In the genomic region with DNA sequence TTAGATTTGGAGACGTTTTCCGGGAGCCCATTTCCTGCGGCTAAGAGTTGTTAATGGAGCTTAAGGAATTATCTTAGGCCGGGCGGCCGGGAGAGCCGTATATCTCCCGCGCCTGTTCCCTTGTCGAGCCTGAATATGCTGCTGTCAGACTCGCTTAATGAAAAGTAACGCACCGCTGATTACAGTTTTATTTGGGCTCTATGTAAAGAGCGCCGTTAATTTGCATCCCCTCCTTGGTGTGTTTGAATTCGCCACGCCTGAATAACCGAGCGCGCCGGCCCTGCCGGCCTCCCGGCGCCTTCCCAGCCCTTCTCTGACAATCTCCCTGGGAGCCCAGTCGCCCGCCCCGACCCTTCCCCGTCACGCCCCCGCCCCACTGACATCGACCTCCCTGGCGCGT, we compare ENCODE assay signal across 19 cellular contexts. TPM values are rescaled to one million over a fixed set of nuclear protein-coding genes. Genes with fewer than 3 reads are reported as not detected.
A peak's percentile ranks its signal among the peaks of the same experiment; 100 is the strongest.
DNase-seq lines count a peak whose midpoint lies in the region; ATAC-seq, FAIRE-seq and TF ChIP-seq lines count a peak whose summit lies in the region.
"Had no signal": no experiment of that assay in that cellular context is flagged by ENCODE, and none has a peak within 500 bp of the region (broad histone marks: within the 10 kb centered on the region; RNA-seq: fewer than 3 reads in every experiment).

No MANE protein-coding gene starts in this region.

- FAIRE-seq in GM12878 (lab: Jason Lieb, UNC): no peak
- FAIRE-seq: A204.1 had no signal

- H3K23ac ChIP-seq in trophoblast cell (ENCODE audit: low read length): no peak overlapping the region

- RAD21 ChIA-PET in GM12878 (lab: Charles Lee; ENCODE audit: unreplicated experiment): no interaction called here

- DNase-seq in NCI-H1694 (lab: John Stamatoyannopoulos, UW) (peak; percentile 28), NCI-H1694 treated with DMSO at 0.1 percent for 48 hours (lab: John Stamatoyannopoulos, UW) (no peak), NCI-H187 (lab: John Stamatoyannopoulos, UW) (peak; percentile 68), GM12878 (ENCODE audit: low read depth, low spot score) (no peak), trophoblast cell (no peak), posterior cingulate gyrus (no peak), AG08395 (ENCODE audit: low spot score) (no peak)
- DNase-seq: activated CD4-positive, alpha-beta T cell treated with anti-CD3 and anti-CD28 coated beads, Interleukin-2, amount 10 ng/mL, durations not matched to agents 7 days and 5 days; amygdala; IMR-90; NCI-H2081 treated with DMSO at 0.1 percent for 48 hours; Peyer's patch; stimulated activated CD4-positive, alpha-beta T cell treated with anti-CD3 and anti-CD28 coated beads, Interleukin-15, amount 100 ng/mL, for 24 hours had no signal

- CTCF ChIA-PET in GM12878 (lab: Yijun Ruan, JAX): no interaction called here

- no peak overlapping the region for H3K27ac ChIP-seq in GM12878 (ENCODE audit: control insufficient read depth, insufficient read depth)
- no peak overlapping the region for H3K27ac ChIP-seq in trophoblast cell (ENCODE audit: low read depth, low read length)
- H3K27ac ChIP-seq: Peyer's patch, thoracic aorta had no signal

- H3K36me3 ChIP-seq in GM12878 (ENCODE audit: control insufficient read depth in 2 of 2, insufficient read depth in 2 of 2, low read length in 1 of 2) (no peaks in the 10 kb centered on the region), trophoblast cell (ENCODE audit: control insufficient read depth in 1 of 2, insufficient read depth in 2 of 2, low read length in 2 of 2) (peaks cover 0 to 2% of the 10 kb centered on the region in 2 experiments)
- H3K36me3 ChIP-seq: Peyer's patch, thoracic aorta had no signal

- no peak overlapping the region for H4K8ac ChIP-seq in trophoblast cell (ENCODE audit: low read depth, low read length)

- no peaks in the 10 kb centered on the region for H4K20me1 ChIP-seq in GM12878 (ENCODE audit: control insufficient read depth, insufficient read depth)

- no peak for TF ChIP-seq RAD21 in GM12878 (IDR thresholded peaks at IDR 0.05; ENCODE audit: insufficient read depth, low read depth, low read length)

- H3K4me2 ChIP-seq in GM12878 (ENCODE audit: control insufficient read depth, insufficient read depth) (no peak overlapping the region), trophoblast cell (ENCODE audit: low read length) (peak overlapping the region; percentile 26)

- no peaks in the 10 kb centered on the region for H3K79me1 ChIP-seq in trophoblast cell (ENCODE audit: low read length)

- H2AFZ ChIP-seq in GM12878 (ENCODE audit: control insufficient read depth, low read depth, low read length) (no peak overlapping the region), trophoblast cell (ENCODE audit: insufficient read depth, low read length, poor library complexity) (no peak overlapping the region)

- H2AK5ac ChIP-seq in trophoblast cell (ENCODE audit: low read length): no peak overlapping the region

- POLR2A ChIA-PET in GM12878 (lab: Charles Lee): interaction anchor here (0.7 kb wide), 1 partner anchor 151 kb away, joined by 8 read pairs; no protein-coding TSS in a partner anchor

- no peak overlapping the region for H4K91ac ChIP-seq in trophoblast cell (ENCODE audit: low read depth, low read length)

- no peak overlapping the region for H4K12ac ChIP-seq in trophoblast cell (ENCODE audit: low read depth, low read length)

- no peak for TF ChIP-seq POLR2A in GM12878 (IDR thresholded peaks at IDR 0.05; ENCODE audit: low read depth, low read length)

- no peak overlapping the region for H3K4me3 ChIP-seq in GM12878
- no peak overlapping the region for H3K4me3 ChIP-seq in trophoblast cell (ENCODE audit: low read depth, low read length)
- H3K4me3 ChIP-seq: Peyer's patch, thoracic aorta had no signal

- H3K18ac ChIP-seq in trophoblast cell (ENCODE audit: low read length): no peak overlapping the region

- no peaks in the 10 kb centered on the region for H3K79me2 ChIP-seq in GM12878 (ENCODE audit: control insufficient read depth, insufficient read depth, low read length)
- no peaks in the 10 kb centered on the region for H3K79me2 ChIP-seq in trophoblast cell (ENCODE audit: control insufficient read depth, insufficient read depth, low read length, poor library complexity)

- no peak for TF ChIP-seq CTCF in GM12878 (IDR thresholded peaks at IDR 0.05 in 2 of 3, conservative IDR thresholded peaks at IDR 0.05 in 1 of 3; ENCODE audit: control insufficient read depth in 2 of 3, extremely low read depth in 1 of 3, insufficient read depth in 1 of 3, low read depth in 3 of 3, low read length in 3 of 3)

- SMC1A ChIA-PET in GM12878 (lab: Charles Lee; ENCODE audit: uncharacterized antibody, unreplicated experiment): no interaction called here

- BruUV-seq in GM12878 (replicated peaks; lab: Mats Ljungman, UMichigan): no TSS peak

- 5% methylated on average over 33 of the region's 33 CpGs for WGBS in GM12878 (ENCODE audit: insufficient coverage, insufficient replicate concordance, low lambda C conversion rate, missing lambda C conversion rate)
- WGBS in trophoblast cell (ENCODE audit: extremely low coverage, insufficient coverage, insufficient read length): no CpG with 5 or more reads among the region's 33 CpGs

- H3K4ac ChIP-seq in trophoblast cell (ENCODE audit: low read depth, low read length): no peak overlapping the region

- H3K27me3 ChIP-seq in GM12878 (replicated peaks in 1 of 2; ENCODE audit: control insufficient read depth in 2 of 2, insufficient read depth in 2 of 2, low read length in 1 of 2) (peaks cover 7 to 20% of the 10 kb centered on the region in 2 experiments), trophoblast cell (ENCODE audit: insufficient read depth, low read length) (peaks cover 64% of the 10 kb centered on the region)

- no peak overlapping the region for H3K14ac ChIP-seq in trophoblast cell (ENCODE audit: low read length)

- ATAC-seq in GM12878: no peak
- ATAC-seq in GM19467 (IDR thresholded peaks at IDR 0.05; ENCODE audit: unreplicated experiment): no peak

- H3K9me3 ChIP-seq in GM12878 (replicated peaks; ENCODE audit: control insufficient read depth, insufficient read depth, low read length): no peaks in the 10 kb centered on the region; the same call in 2 of the 3 replicates
- H3K9me3 ChIP-seq in trophoblast cell (ENCODE audit: insufficient read depth, low read depth, low read length): peaks cover 24% of the 10 kb centered on the region
- H3K9me3 ChIP-seq: Peyer's patch, thoracic aorta had no signal

- no peak overlapping the region for H2BK120ac ChIP-seq in trophoblast cell (ENCODE audit: insufficient read depth, low read length, poor library complexity)

- no peak overlapping the region for H2BK5ac ChIP-seq in trophoblast cell (ENCODE audit: low read depth, low read length, poor library complexity)

- no peaks in the 10 kb centered on the region for H3K4me1 ChIP-seq in GM12878 (ENCODE audit: control insufficient read depth, insufficient read depth, low read length)
- peaks cover 2 to 5% of the 10 kb centered on the region in 2 experiments for H3K4me1 ChIP-seq in trophoblast cell (ENCODE audit: control insufficient read depth in 1 of 2, insufficient read depth in 2 of 2, low read length in 2 of 2)

- intact Hi-C loops in GM12878 (cut with micrococcal nuclease; ENCODE audit: unreplicated experiment): no loop called here
- intact Hi-C loops in posterior cingulate gyrus (cut with DNase I): no loop called here

- in situ Hi-C loops in GM12878 (cut with MboI): no loop called here

- no peak overlapping the region for H3K9ac ChIP-seq in GM12878 (ENCODE audit: control insufficient read depth, insufficient read depth, low read length)
- H3K9ac ChIP-seq in trophoblast cell (ENCODE audit: low read length): no peak overlapping the region

- no peak overlapping the region for H2BK12ac ChIP-seq in trophoblast cell (ENCODE audit: low read length)

- TF ChIP-seq EP300 in GM12878 (IDR thresholded peaks at IDR 0.05; ENCODE audit: borderline replicate concordance in 1 of 2, control insufficient read depth in 1 of 2, low read depth in 2 of 2, low read length in 2 of 2): no peak

TF ChIP-seq in GM12878, 131 proteins besides CTCF, POLR2A, EP300 and RAD21:
- TF ChIP-seq SUZ12 (IDR thresholded peaks at IDR 0.05; ENCODE audit: unreplicated experiment) (peak; percentile 90), PAX5 (IDR thresholded peaks at IDR 0.05; ENCODE audit: borderline replicate concordance, low read depth, low read length) (0 out of 2 replicates have a peak, but pooled peaks have one; percentile 21), ZZZ3 (IDR thresholded peaks at IDR 0.05; ENCODE audit: control insufficient read depth, insufficient read length, low read depth) (no peak)

RNA-seq across cellular contexts. Expression of a gene that starts 7.9 kb away (rescaled TPM):
- not detected in 2 replicates for total RNA-seq in GM12878 (2013; cell fraction: nucleolus; rRNA removed)
- not detected in 2 replicates for total RNA-seq in GM12878 (2014; rRNA removed)
- total RNA-seq in GM12878 (2014; rRNA removed; fragmentation: Illumina TruSeq; extraction: Trizol): not detected in 2 replicates
- total RNA-seq in GM12878 (2021): not detected in 2 replicates
- polyA plus RNA-seq in GM12878 (2011; ENCODE audit: low read depth): not detected
- not detected in 2 replicates for polyA plus RNA-seq in GM12878 (2011; rRNA removed)
- polyA plus RNA-seq in GM12878 (2011; cell fraction: cytosol; rRNA removed): not detected in 2 replicates
- not detected in 2 replicates for polyA plus RNA-seq in GM12878 (2011; cell fraction: nucleus; rRNA removed)
- polyA plus RNA-seq in GM12878 (2012): 0.10 TPM in 1 of 2 replicates, not detected in the other
- polyA plus RNA-seq in GM12878 (2014; fragmentation: Illumina TruSeq; extraction: Trizol): not detected in 2 replicates
- not detected for polyA plus RNA-seq in GM12878 (2014; fragmentation: Nextera tagmentation; extraction: Ambion mirVana)
- not detected in 2 replicates for polyA plus RNA-seq in GM12878 (2014; rRNA removed)
- polyA plus RNA-seq in GM12878 (2016; fragmentation: Nextera tagmentation; extraction: Ambion mirVana): not detected
- polyA minus RNA-seq in GM12878 (2011; rRNA and poly(A)+ RNA removed): not detected in 2 replicates
- polyA minus RNA-seq in GM12878 (2011; cell fraction: cytosol; rRNA and poly(A)+ RNA removed): not detected in 2 replicates
- not detected in 2 replicates for polyA minus RNA-seq in GM12878 (2011; cell fraction: nucleus; rRNA and poly(A)+ RNA removed)
- polyA plus RNA-seq in trophoblast cell (2013): 25.8 and 26.3 TPM in 2 replicates
- total RNA-seq: activated CD4-positive, alpha-beta T cell treated with anti-CD3 and anti-CD28 coated beads, Interleukin-2, amount 10 ng/mL, durations not matched to agents 7 days and 5 days; fibroblast of lung; IMR-90; mesenteric fat pad; Peyer's patch; posterior vena cava; thoracic aorta had no signal
- polyA plus RNA-seq: fibroblast of lung, IMR-90 had no signal

Comparison
In these comparisons a context has a peak if more than half of its experiments do, and no peak if none do; other contexts are left out.
1. DNase-seq: peak in NCI-H1694 (single experiment) and NCI-H187 (2 of 2); none in NCI-H1694 treated with DMSO at 0.1 percent for 48 hours (single experiment), GM12878 (single experiment), trophoblast cell (0 of 2), posterior cingulate gyrus (0 of 10) and AG08395 (single experiment).